Comparison of ENCODE assay signal across 11 cellular contexts in genomic region chr11:31817621-31818493, GRCh38. TPM values are rescaled to one million over a fixed set of nuclear protein-coding genes. Genes with fewer than 3 reads are reported as not detected.
A peak's percentile ranks its signal among the peaks of the same experiment; 100 is the strongest.
DNase-seq lines count a peak whose midpoint lies in the region; ATAC-seq, FAIRE-seq and TF ChIP-seq lines count a peak whose summit lies in the region.
"Had no signal": no experiment of that assay in that cellular context is flagged by ENCODE, and none has a peak within 500 bp of the region (broad histone marks: within the 10 kb centered on the region; RNA-seq: fewer than 3 reads in every experiment).

No MANE protein-coding gene starts in this region.

- H3K4me3 Mint-ChIP-seq in activated T-cell treated with anti-CD3 and anti-CD28 coated beads, Interleukin-2, amount 50 U/mL, for 72 hours: peak overlapping the region; percentile 79
- H3K4me3 Mint-ChIP-seq in activated T-cell treated with anti-CD3 and anti-CD28 coated beads, Interleukin-2, amount 50 U/mL, for 4 hours: no peak overlapping the region

- TF ChIP-seq CTCF in GM12878 (IDR thresholded peaks at IDR 0.05 in 2 of 3, conservative IDR thresholded peaks at IDR 0.05 in 1 of 3; ENCODE audit: control insufficient read depth in 2 of 3, extremely low read depth in 1 of 3, insufficient read depth in 1 of 3, low read depth in 3 of 3, low read length in 3 of 3): no peak
- no peak for TF ChIP-seq CTCF in foreskin fibroblast (IDR thresholded peaks at IDR 0.05; ENCODE audit: low read depth, low read length)

- intact Hi-C loops in GM12878 (cut with micrococcal nuclease; ENCODE audit: unreplicated experiment): no loop called here

- in situ Hi-C loops in GM12878 (cut with MboI): no loop called here

- H3K4me2 ChIP-seq in GM12878 (ENCODE audit: control insufficient read depth, insufficient read depth): peak overlapping the region; percentile 42; the same call in 1 of the 2 replicates

- H3K9me3 ChIP-seq in GM12878 (replicated peaks; ENCODE audit: control insufficient read depth, insufficient read depth, low read length) (no peaks in the 10 kb centered on the region; the same call in 2 of the 3 replicates), subcutaneous abdominal adipose tissue (ENCODE audit: control insufficient read depth in 5 of 5, low read length in 5 of 5) (no peaks in the 10 kb centered on the region)
- H3K9me3 ChIP-seq: HAP-1 had no signal

- H3K4me1 ChIP-seq in GM12878 (ENCODE audit: control insufficient read depth, insufficient read depth, low read length) (no peaks in the 10 kb centered on the region), subcutaneous abdominal adipose tissue (ENCODE audit: control insufficient read depth in 5 of 5, insufficient read depth in 5 of 5, low read length in 5 of 5) (peaks cover 0 to 55% (median 53%) of the 10 kb centered on the region in 5 donors)

- RAD21 ChIA-PET in GM12878 (lab: Charles Lee; ENCODE audit: unreplicated experiment): interaction anchor here (0.6 kb wide), 1 partner anchor 436 kb away, joined by 3 read pairs; no protein-coding TSS in a partner anchor

- H3K4me1 Mint-ChIP-seq in activated T-cell treated with anti-CD3 and anti-CD28 coated beads, Interleukin-2, amount 50 U/mL, for 72 hours (ENCODE audit: low read depth): peaks cover 32% of the 10 kb centered on the region
- peaks cover 32% of the 10 kb centered on the region for H3K4me1 Mint-ChIP-seq in activated T-cell treated with anti-CD3 and anti-CD28 coated beads, Interleukin-2, amount 50 U/mL, for 4 hours (ENCODE audit: low read depth)

- no peaks in the 10 kb centered on the region for H3K79me2 ChIP-seq in GM12878 (ENCODE audit: control insufficient read depth, insufficient read depth, low read length)

- H3K9ac ChIP-seq in GM12878 (ENCODE audit: control insufficient read depth, insufficient read depth, low read length) (no peak overlapping the region), subcutaneous abdominal adipose tissue (ENCODE audit: low read length in 5 of 5) (no peak overlapping the region)

- H3K36me3 Mint-ChIP-seq in activated T-cell treated with anti-CD3 and anti-CD28 coated beads, Interleukin-2, amount 50 U/mL, for 72 hours (ENCODE audit: insufficient read depth in 2 of 2): peaks cover 0 to 4% of the 10 kb centered on the region in 2 donors
- peaks cover 3% of the 10 kb centered on the region for H3K36me3 Mint-ChIP-seq in activated T-cell treated with anti-CD3 and anti-CD28 coated beads, Interleukin-2, amount 50 U/mL, for 4 hours (ENCODE audit: insufficient read depth)

- H4K20me1 ChIP-seq in GM12878 (ENCODE audit: control insufficient read depth, insufficient read depth): peaks cover 3% of the 10 kb centered on the region; the same call in 1 of the 2 replicates

- POLR2A ChIA-PET in GM12878 (lab: Charles Lee): no interaction called here

- H3K27ac Mint-ChIP-seq in activated T-cell treated with anti-CD3 and anti-CD28 coated beads, Interleukin-2, amount 50 U/mL, for 72 hours: no peak overlapping the region

- H3K9me3 Mint-ChIP-seq in activated T-cell treated with anti-CD3 and anti-CD28 coated beads, Interleukin-2, amount 50 U/mL, for 72 hours: no peaks in the 10 kb centered on the region
- peaks cover 3% of the 10 kb centered on the region for H3K9me3 Mint-ChIP-seq in activated T-cell treated with anti-CD3 and anti-CD28 coated beads, Interleukin-2, amount 50 U/mL, for 4 hours

- whole genome bisulfite sequencing in GM12878 (ENCODE audit: insufficient coverage, insufficient replicate concordance, low lambda C conversion rate, missing lambda C conversion rate): 56% methylated on average over 49 of the region's 62 CpGs

- no peak for DNase-seq in activated T-cell treated with anti-CD3 and anti-CD28 coated beads, Interleukin-2, amount 50 U/mL, for 72 hours
- no peak for DNase-seq in activated T-cell treated with anti-CD3 and anti-CD28 coated beads, Interleukin-2, amount 50 U/mL, for 4 hours
- DNase-seq in GM12878 (ENCODE audit: low read depth, low spot score): no peak
- DNase-seq in cortex of kidney (lab: John Stamatoyannopoulos, UW): no peak
- no peak for DNase-seq in foreskin fibroblast
- DNase-seq: NCI-H1436 treated with DMSO at 0.1 percent for 48 hours had no signal

- ATAC-seq in activated T-cell treated with anti-CD3 and anti-CD28 coated beads, Interleukin-2, amount 50 U/mL, for 72 hours (replicated peaks in 1 of 2): peak in 1 of 2 donors; percentile 5
- no peak for ATAC-seq in activated T-cell treated with anti-CD3 and anti-CD28 coated beads, Interleukin-2, amount 50 U/mL, for 4 hours
- ATAC-seq in GM12878 (no peak), GM21619 (IDR thresholded peaks at IDR 0.05; ENCODE audit: unreplicated experiment) (no peak)

- no peak for TF ChIP-seq POLR2A in GM12878 (IDR thresholded peaks at IDR 0.05; ENCODE audit: low read depth, low read length)

- H3K27me3 ChIP-seq in GM12878 (replicated peaks in 1 of 2; ENCODE audit: control insufficient read depth in 2 of 2, insufficient read depth in 2 of 2, low read length in 1 of 2) (peaks cover 22 to 55% of the 10 kb centered on the region in 2 experiments), layer of hippocampus (ENCODE audit: control insufficient read depth, insufficient read depth, low read length) (peaks cover 24% of the 10 kb centered on the region), subcutaneous abdominal adipose tissue (ENCODE audit: control insufficient read depth in 5 of 5, insufficient read depth in 4 of 5, low read length in 5 of 5) (peaks cover 82 to 97% (median 93%) of the 10 kb centered on the region in 5 donors)

- no peak for TF ChIP-seq EP300 in GM12878 (IDR thresholded peaks at IDR 0.05; ENCODE audit: borderline replicate concordance in 1 of 2, control insufficient read depth in 1 of 2, low read depth in 2 of 2, low read length in 2 of 2)

- no peak overlapping the region for H3K4me3 ChIP-seq in GM12878
- H3K4me3 ChIP-seq in subcutaneous abdominal adipose tissue (ENCODE audit: low read depth in 1 of 5, low read length in 5 of 5): peak overlapping the region in 4 of 5 donors; percentile 19 to 56 (median 34)
- H3K4me3 ChIP-seq in foreskin fibroblast (ENCODE audit: low read depth in 1 of 2, low read length in 2 of 2): no peak overlapping the region

- SMC1A ChIA-PET in GM12878 (lab: Charles Lee; ENCODE audit: uncharacterized antibody, unreplicated experiment): interaction anchor here (1.5 kb wide), 1 partner anchor 140 kb away, joined by 3 read pairs; no protein-coding TSS in a partner anchor

- H3K36me3 ChIP-seq in GM12878 (ENCODE audit: control insufficient read depth in 2 of 2, insufficient read depth in 2 of 2, low read length in 1 of 2) (no peaks in the 10 kb centered on the region), subcutaneous abdominal adipose tissue (ENCODE audit: control insufficient read depth in 5 of 5, insufficient read depth in 5 of 5, low read length in 5 of 5) (no peaks in the 10 kb centered on the region)
- H3K36me3 ChIP-seq: HAP-1 had no signal

- BruUV-seq in GM12878 (replicated peaks; lab: Mats Ljungman, UMichigan): no TSS peak

- CTCF ChIA-PET in GM12878 (lab: Yijun Ruan, JAX): no interaction called here

- FAIRE-seq in GM12878 (lab: Jason Lieb, UNC): no peak
- FAIRE-seq: endometrium had no signal

- H3K27me3 Mint-ChIP-seq in activated T-cell treated with anti-CD3 and anti-CD28 coated beads, Interleukin-2, amount 50 U/mL, for 72 hours (ENCODE audit: low read depth): peaks cover 69% of the 10 kb centered on the region
- peaks cover 75% of the 10 kb centered on the region for H3K27me3 Mint-ChIP-seq in activated T-cell treated with anti-CD3 and anti-CD28 coated beads, Interleukin-2, amount 50 U/mL, for 4 hours (ENCODE audit: low read depth)

- no peak overlapping the region for H2AFZ ChIP-seq in GM12878 (ENCODE audit: control insufficient read depth, low read depth, low read length)

- no peak for TF ChIP-seq RAD21 in GM12878 (IDR thresholded peaks at IDR 0.05; ENCODE audit: insufficient read depth, low read depth, low read length)

- H3K27ac ChIP-seq in GM12878 (ENCODE audit: control insufficient read depth, insufficient read depth): no peak overlapping the region
- H3K27ac ChIP-seq in layer of hippocampus (ENCODE audit: low read depth, low read length): peak overlapping the region; percentile 53
- no peak overlapping the region for H3K27ac ChIP-seq in subcutaneous abdominal adipose tissue (ENCODE audit: low read depth, low read length)

TF ChIP-seq in GM12878, 131 proteins besides CTCF, POLR2A, EP300 and RAD21:
- TF ChIP-seq SP1 (IDR thresholded peaks at IDR 0.05; ENCODE audit: low read depth, low read length): no peak
- TF ChIP-seq HDAC2 (IDR thresholded peaks at IDR 0.05): no peak
- TF ChIP-seq SUZ12 (IDR thresholded peaks at IDR 0.05; ENCODE audit: unreplicated experiment): peak; percentile 61

RNA-seq across cellular contexts. Expression of gene PAX6, which starts 6.7 kb away (rescaled TPM):
- total RNA-seq in activated T-cell treated with anti-CD3 and anti-CD28 coated beads, Interleukin-2, amount 50 U/mL, for 72 hours: under 1 TPM; 0.46 to 0.76 TPM
- not detected for total RNA-seq in activated T-cell treated with anti-CD3 and anti-CD28 coated beads, Interleukin-2, amount 50 U/mL, for 4 hours
- total RNA-seq in GM12878 (2013; cell fraction: nucleolus; rRNA removed): not detected in 2 replicates
- total RNA-seq in GM12878 (2014; rRNA removed): 0.05 and 0.06 TPM in 2 replicates
- total RNA-seq in GM12878 (2014; rRNA removed; fragmentation: Illumina TruSeq; extraction: Trizol): 0.22 and 0.32 TPM in 2 replicates
- 0.26 and 0.53 TPM in 2 replicates for total RNA-seq in GM12878 (2021)
- polyA plus RNA-seq in GM12878 (2011; ENCODE audit: low read depth): 0.25 TPM
- 0.08 TPM in 1 of 2 replicates, not detected in the other for polyA plus RNA-seq in GM12878 (2011; rRNA removed)
- not detected in 2 replicates for polyA plus RNA-seq in GM12878 (2011; cell fraction: cytosol; rRNA removed)
- polyA plus RNA-seq in GM12878 (2011; cell fraction: nucleus; rRNA removed): not detected in 2 replicates
- 0.25 and 0.38 TPM in 2 replicates for polyA plus RNA-seq in GM12878 (2012)
- 0.15 TPM in 1 of 2 replicates, not detected in the other for polyA plus RNA-seq in GM12878 (2014; fragmentation: Illumina TruSeq; extraction: Trizol)
- polyA plus RNA-seq in GM12878 (2014; fragmentation: Nextera tagmentation; extraction: Ambion mirVana): under 1 TPM in 1 of 2 experiments, not detected in 1; 0.10 TPM
- 0.09 and 0.62 TPM in 2 replicates for polyA plus RNA-seq in GM12878 (2014; rRNA removed)
- polyA plus RNA-seq in GM12878 (2016; fragmentation: Nextera tagmentation; extraction: Ambion mirVana): not detected
- not detected in 2 replicates for polyA minus RNA-seq in GM12878 (2011; rRNA and poly(A)+ RNA removed)
- not detected in 2 replicates for polyA minus RNA-seq in GM12878 (2011; cell fraction: cytosol; rRNA and poly(A)+ RNA removed)
- polyA minus RNA-seq in GM12878 (2011; cell fraction: nucleus; rRNA and poly(A)+ RNA removed): 0.38 TPM in 1 of 2 replicates, not detected in the other

Comparison
In these comparisons a context has a peak if more than half of its experiments do, and no peak if none do; other contexts are left out.
1. H3K4me3 ChIP-seq: peak in subcutaneous abdominal adipose tissue (4 of 5); none in GM12878 (single experiment) and foreskin fibroblast (0 of 2).